ENCODE assay signal across 16 cellular contexts in the genomic region with DNA sequence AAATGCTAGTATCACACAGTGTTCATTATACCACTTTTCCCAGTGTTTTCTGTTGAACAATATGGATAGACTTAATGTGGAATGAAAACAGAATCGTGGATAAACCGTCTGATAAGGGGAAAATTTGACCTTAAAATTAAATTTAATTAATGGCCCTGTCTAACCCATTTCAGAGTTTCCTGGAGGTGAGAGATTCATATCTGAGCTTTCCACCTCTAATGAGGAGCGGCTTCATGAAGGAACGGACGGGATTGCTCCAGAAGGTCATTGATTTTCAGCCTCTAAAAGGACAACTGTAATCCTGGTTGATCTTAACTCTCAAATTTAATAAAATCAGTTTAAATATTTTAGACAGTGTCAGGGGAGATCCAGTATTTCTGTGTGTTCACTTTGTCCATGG.
"Had no signal": no experiment of that assay in that cellular context is flagged by ENCODE, and none has a peak within 500 bp of the region (broad histone marks: within the 10 kb centered on the region; RNA-seq: fewer than 3 reads in every experiment).

No MANE protein-coding gene starts in this region.

- DNase-seq: colonic mucosa; cortex of kidney; effector CD4-positive, alpha-beta T cell; effector memory CD4-positive, alpha-beta T cell; foreskin melanocyte; gastrocnemius medialis; glutamatergic neuron; head of caudate nucleus; hippocampal formation; left cardiac atrium; left lung; left ventricle myocardium superior; lower lobe of right lung; midbrain; naive thymus-derived CD4-positive, alpha-beta T cell had no signal

- H3K4me3 ChIP-seq: colonic mucosa, esophagus muscularis mucosa, gastrocnemius medialis, left lung, lower lobe of right lung had no signal

- H3K9me3 ChIP-seq: colonic mucosa, esophagus muscularis mucosa, gastrocnemius medialis, lower lobe of right lung had no signal

- H3K27me3 ChIP-seq: colonic mucosa, esophagus muscularis mucosa, gastrocnemius medialis, left lung had no signal

- H3K4me1 ChIP-seq: colonic mucosa, esophagus muscularis mucosa, gastrocnemius medialis, left lung, lower lobe of right lung had no signal

- H3K36me3 ChIP-seq: colonic mucosa, esophagus muscularis mucosa, gastrocnemius medialis, left lung, lower lobe of right lung had no signal

- ATAC-seq: gastrocnemius medialis; left cardiac atrium; left lung; left ventricle myocardium superior; lower lobe of right lung; naive thymus-derived CD4-positive, alpha-beta T cell had no signal

- H3K27ac ChIP-seq: colonic mucosa, esophagus muscularis mucosa, gastrocnemius medialis, left lung, lower lobe of right lung had no signal
